ENCODE assay signal across 1 cellular context in the genomic region with DNA sequence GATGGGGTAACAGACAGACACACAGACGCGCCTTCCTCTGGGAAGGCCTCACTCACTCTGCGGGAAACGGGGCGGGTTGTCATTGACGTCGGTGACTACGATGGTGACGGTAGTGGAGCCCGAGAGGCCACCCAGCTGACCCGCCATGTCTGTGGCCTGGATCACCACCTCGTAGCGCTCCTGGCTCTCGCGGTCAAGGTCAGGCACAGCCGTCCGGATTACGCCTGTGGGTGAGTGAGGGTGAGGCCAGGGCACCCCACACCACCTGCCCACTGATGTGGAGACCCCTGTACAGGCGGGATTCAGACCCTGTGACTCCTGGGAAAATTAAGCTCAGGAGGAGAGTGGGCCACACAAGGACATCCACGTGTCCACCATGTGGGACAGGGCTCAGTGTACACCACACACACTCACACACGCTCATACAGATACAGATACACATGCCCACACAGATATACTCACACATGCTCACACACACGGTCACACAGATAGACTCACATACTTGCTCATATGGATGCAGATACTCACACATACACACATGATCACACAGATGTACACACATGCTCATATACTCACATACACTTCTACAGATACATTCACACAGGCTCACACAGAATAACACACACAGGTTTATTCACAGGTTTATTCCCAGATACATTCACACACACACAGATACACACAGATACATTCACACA.
TF ChIP-seq lines count a peak whose summit lies in the region.

No MANE protein-coding gene starts in this region.

TF ChIP-seq in H1, 55 proteins besides CTCF, POLR2A, EP300 and RAD21 (continued from another document):
- no peak for TF ChIP-seq RBBP5 (IDR thresholded peaks at IDR 0.05; ENCODE audit: borderline replicate concordance, low read depth, low read length)
- TF ChIP-seq KDM1A (IDR thresholded peaks at IDR 0.05; ENCODE audit: borderline replicate concordance, low read length): no peak
- TF ChIP-seq POLR2AphosphoS5 (IDR thresholded peaks at IDR 0.05; ENCODE audit: low read depth, low read length): no peak
- TF ChIP-seq TEAD4 (IDR thresholded peaks at IDR 0.05; ENCODE audit: low read depth, low read length): no peak
- no peak for TF ChIP-seq NRF1 (IDR thresholded peaks at IDR 0.05; ENCODE audit: low read depth, low read length)
- TF ChIP-seq, protein P1, sequence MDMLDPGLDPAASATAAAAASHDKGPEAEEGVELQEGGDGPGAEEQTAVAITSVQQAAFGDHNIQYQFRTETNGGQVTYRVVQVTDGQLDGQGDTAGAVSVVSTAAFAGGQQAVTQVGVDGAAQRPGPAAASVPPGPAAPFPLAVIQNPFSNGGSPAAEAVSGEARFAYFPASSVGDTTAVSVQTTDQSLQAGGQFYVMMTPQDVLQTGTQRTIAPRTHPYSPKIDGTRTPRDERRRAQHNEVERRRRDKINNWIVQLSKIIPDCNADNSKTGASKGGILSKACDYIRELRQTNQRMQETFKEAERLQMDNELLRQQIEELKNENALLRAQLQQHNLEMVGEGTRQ (IDR thresholded peaks at IDR 0.05; ENCODE audit: low read length): no peak
- no peak for TF ChIP-seq SUZ12 (IDR thresholded peaks at IDR 0.05; ENCODE audit: low read length)
- no peak for TF ChIP-seq SP1 (IDR thresholded peaks at IDR 0.05; ENCODE audit: low read depth, low read length)
- TF ChIP-seq SAP30 (IDR thresholded peaks at IDR 0.05; ENCODE audit: insufficient read depth, insufficient replicate concordance, low read length): no peak
